In the genomic region with DNA sequence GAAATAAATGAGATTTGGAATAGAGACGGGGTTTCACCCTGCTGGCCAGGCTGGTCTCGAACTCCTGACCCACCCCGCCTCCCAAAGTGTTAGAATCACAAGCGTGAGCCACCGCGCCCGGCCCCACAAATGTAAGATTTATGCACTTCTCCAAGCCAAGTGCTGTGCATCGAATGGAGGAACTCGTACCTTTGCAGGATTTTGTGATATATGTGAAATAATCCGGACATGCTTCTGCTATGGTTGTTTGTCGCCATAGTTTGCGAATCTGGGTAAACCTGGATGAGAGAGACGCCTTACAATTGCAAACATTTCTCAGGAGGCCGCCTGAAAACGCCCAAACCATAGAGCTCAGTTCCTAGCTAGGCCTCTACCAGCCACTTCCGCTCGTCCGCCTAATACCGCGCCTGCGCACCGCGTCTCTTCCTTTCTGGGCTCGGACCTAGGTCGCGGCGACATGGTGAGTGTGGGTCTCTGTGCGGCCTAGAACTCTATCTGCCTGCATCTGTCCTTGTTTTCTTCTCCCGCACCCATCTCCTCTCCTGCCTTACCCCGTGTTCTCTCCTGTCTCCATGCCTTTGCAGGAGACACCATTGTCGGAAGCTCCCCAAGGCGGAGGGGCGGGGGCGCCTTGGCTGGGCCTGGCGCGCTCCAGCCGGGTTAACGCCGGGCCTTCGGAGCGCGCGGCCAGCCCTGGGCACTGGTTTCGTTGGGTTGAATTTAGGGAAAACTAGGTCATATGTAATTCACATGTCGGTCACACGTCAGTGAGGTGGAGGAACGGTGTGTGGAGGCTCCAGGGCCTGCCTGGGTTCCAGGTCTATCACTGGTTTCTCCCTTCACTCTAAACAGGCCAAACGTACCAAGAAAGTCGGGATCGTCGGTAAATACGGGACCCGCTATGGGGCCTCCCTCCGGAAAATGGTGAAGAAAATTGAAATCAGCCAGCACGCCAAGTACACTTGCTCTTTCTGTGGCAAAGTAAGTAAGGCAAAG, we compare ENCODE assay signal across 8 cellular contexts. TPM values are rescaled to one million over a fixed set of nuclear protein-coding genes. Genes with fewer than 3 reads are reported as not detected.
A peak's percentile ranks its signal among the peaks of the same experiment; 100 is the strongest.
DNase-seq lines count a peak whose midpoint lies in the region; ATAC-seq and TF ChIP-seq lines count a peak whose summit lies in the region.

A gene (plus strand): TSS at position 427 of the 996 bp plus-strand sequence. CDS start 31 bp downstream, at position 458.

- CTCF ChIA-PET in CD8-positive, alpha-beta T cell (lab: Charles Lee): interaction anchor here (1.2 kb wide), 2 partner anchors 16 to 22 kb away, joined by 3 read pairs; no protein-coding TSS in a partner anchor

- no peaks in the 10 kb centered on the region for H3K9me3 ChIP-seq in CD8-positive, alpha-beta T cell (ENCODE audit: low read length)
- H3K9me3 ChIP-seq in lung (ENCODE audit: control insufficient read depth in 2 of 2, insufficient read depth in 1 of 2, low read length in 1 of 2): no peaks in the 10 kb centered on the region

- H3K27me3 ChIP-seq in CD8-positive, alpha-beta T cell (ENCODE audit: insufficient read depth, low read length): no peaks in the 10 kb centered on the region
- no peaks in the 10 kb centered on the region for H3K27me3 ChIP-seq in lung (ENCODE audit: control insufficient read depth, insufficient read depth)

- no peaks in the 10 kb centered on the region for H3K9me3 Mint-ChIP-seq in CD8-positive, alpha-beta T cell

- peak within 1 kb of the TSS; percentile 99 for H3K4me3 Mint-ChIP-seq in CD8-positive, alpha-beta T cell

- POLR2A ChIA-PET in CD8-positive, alpha-beta T cell (lab: Charles Lee): interaction anchor here (0.7 to 1.5 kb wide), 5 partner anchors 9 to 146 kb away, joined by 3 to 8 read pairs (median 3); no protein-coding TSS in a partner anchor

- WGBS in lung, 2 donors: 0 to 1% methylated on average over 55 of the region's 55 CpGs

- H3K4me3 ChIP-seq in CD8-positive, alpha-beta T cell (ENCODE audit: low read depth, low read length): peak within 1 kb of the TSS; percentile 89
- H3K4me3 ChIP-seq in lung: peak within 1 kb of the TSS; percentile 70

- peak within 1 kb of the TSS; percentile 94 for H3K27ac Mint-ChIP-seq in CD8-positive, alpha-beta T cell

- ATAC-seq in CD8-positive, alpha-beta T cell: peak; percentile 96
- ATAC-seq in GM19467 (IDR thresholded peaks at IDR 0.05; ENCODE audit: unreplicated experiment) (peak; percentile 87), lung (ENCODE audit: insufficient read depth, low FRiP score) (peak; percentile 95)

- H3K27me3 Mint-ChIP-seq in CD8-positive, alpha-beta T cell (ENCODE audit: low read depth): no peaks in the 10 kb centered on the region

- H3K27ac ChIP-seq in CD8-positive, alpha-beta T cell (ENCODE audit: low read depth, low read length): peak within 1 kb of the TSS; percentile 78
- peak within 1 kb of the TSS; percentile 87 to 88 for H3K27ac ChIP-seq in lung (ENCODE audit: low read depth in 1 of 2, low read length in 1 of 2)

- peaks cover 52% of the 10 kb centered on the region for H3K4me1 Mint-ChIP-seq in CD8-positive, alpha-beta T cell (ENCODE audit: low read depth)

- peak; percentile 75 to 91 (median 86) for DNase-seq in CD8-positive, alpha-beta T cell
- peak; percentile 80 for DNase-seq in HS-27A (ENCODE audit: low read depth)
- peak; percentile 21 for DNase-seq in NK-92 (lab: John Stamatoyannopoulos, UW; ENCODE audit: unreplicated experiment)
- peak; percentile 70 to 82 for DNase-seq in activated CD8-positive, alpha-beta memory T cell treated with anti-CD3 and anti-CD28 coated beads for 1 hour (ENCODE audit: extremely low read depth in 1 of 2, low read depth in 1 of 2)
- peak; percentile 85 for DNase-seq in effector CD4-positive, alpha-beta T cell
- DNase-seq in lung (ENCODE audit: low spot score): peak; percentile 94
- DNase-seq in stimulated activated CD4-positive, alpha-beta T cell treated with anti-CD3 and anti-CD28 coated beads, TNF-alpha, amount 100 ng/mL, for 4 hours (ENCODE audit: low read depth in 3 of 3): peak; percentile 78 to 84 (median 79)

- H3K4me1 ChIP-seq in CD8-positive, alpha-beta T cell (ENCODE audit: insufficient read depth, low read length): peaks cover 25% of the 10 kb centered on the region
- peaks cover 5 to 25% of the 10 kb centered on the region in 2 donors for H3K4me1 ChIP-seq in lung (ENCODE audit: control insufficient read depth in 2 of 2, insufficient read depth in 2 of 2, low read length in 2 of 2)

- H3K36me3 Mint-ChIP-seq in CD8-positive, alpha-beta T cell: peaks cover 52% of the 10 kb centered on the region

- H3K36me3 ChIP-seq in CD8-positive, alpha-beta T cell (ENCODE audit: insufficient read depth, low read length): peaks cover 18% of the 10 kb centered on the region
- peaks cover 17 to 28% of the 10 kb centered on the region in 2 donors for H3K36me3 ChIP-seq in lung (ENCODE audit: control insufficient read depth in 2 of 2, insufficient read depth in 2 of 2, low read length in 2 of 2)

- TF ChIP-seq CTCF in CD8-positive, alpha-beta T cell (IDR thresholded peaks at IDR 0.05): no peak
- TF ChIP-seq CTCF in lung (IDR thresholded peaks at IDR 0.05; ENCODE audit: control extremely low read depth, extremely low read depth): no peak

- intact Hi-C loops in CD8-positive, alpha-beta T cell (cut with DNase I, micrococcal nuclease): loop anchor here (1.0 to 10.0 kb wide), 9 partner anchors 86 to 1690 kb away; a partner anchor contains a TSS

RNA-seq across cellular contexts. Expression of the gene that starts here (rescaled TPM):
- total RNA-seq in CD8-positive, alpha-beta T cell: 1,000 to 10,000 TPM; 4,048 to 4,064 TPM
- total RNA-seq in lung: 1,000 to 10,000 TPM; 2,015 to 2,219 TPM
- 1,000 to 10,000 TPM; 3,426 to 4,048 TPM for polyA plus RNA-seq in lung

Comparison
In these comparisons a context has a peak if more than half of its experiments do, and no peak if none do; other contexts are left out.
1. Peak in every context shown above with its lines: DNase-seq, ATAC-seq, H3K4me3 ChIP-seq and H3K27ac ChIP-seq.
2. DNase-seq: peak in every context shown above with its lines; median percentile 94 in lung; 86 in CD8-positive, alpha-beta T cell; 85 in effector CD4-positive, alpha-beta T cell; 80 in HS-27A; 79 in stimulated activated CD4-positive, alpha-beta T cell treated with anti-CD3 and anti-CD28 coated beads, TNF-alpha, amount 100 ng/mL, for 4 hours; 76 in activated CD8-positive, alpha-beta memory T cell treated with anti-CD3 and anti-CD28 coated beads for 1 hour; 21 in NK-92.